ENCODE assay signal across 1 cellular context in the genomic region with DNA sequence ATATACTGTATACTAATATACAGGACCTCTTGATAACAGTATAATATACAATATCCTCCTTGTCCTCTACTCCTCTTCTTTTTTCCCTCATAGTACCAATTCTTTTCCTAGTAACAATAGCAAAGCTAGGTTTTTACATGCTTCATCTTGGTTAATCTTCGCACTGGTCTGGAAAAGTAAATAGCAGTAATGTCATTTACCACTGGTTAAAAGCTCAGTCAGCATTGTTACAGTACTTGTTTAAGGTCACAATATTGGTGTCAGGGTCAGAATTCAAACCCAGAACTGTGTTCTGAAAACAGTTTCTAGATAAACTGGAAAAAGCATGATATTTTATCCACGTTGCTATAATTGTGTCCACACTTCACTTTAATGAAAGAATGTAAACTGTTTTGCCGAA.
TF ChIP-seq lines count a peak whose summit lies in the region.

No MANE protein-coding gene starts in this region.

TF ChIP-seq in HepG2, 621 proteins besides CTCF, POLR2A, EP300 and RAD21 (continued from another document and continues in another):
- TF ChIP-seq ZNF816 (CRISPR knock-in tag; IDR thresholded peaks at IDR 0.05; ENCODE audit: borderline replicate concordance): no peak
- peak; percentile 79 for TF ChIP-seq FOXA3 (CRISPR knock-in tag; IDR thresholded peaks at IDR 0.05)
- no peak for TF ChIP-seq ZNF709 (CRISPR knock-in tag; IDR thresholded peaks at IDR 0.05)
- no peak for TF ChIP-seq ZNF570 (CRISPR knock-in tag; IDR thresholded peaks at IDR 0.05; ENCODE audit: borderline replicate concordance)
- no peak for TF ChIP-seq CHD2 (IDR thresholded peaks at IDR 0.05; ENCODE audit: low read depth, low read length)
- TF ChIP-seq ZNF292 (CRISPR knock-in tag; IDR thresholded peaks at IDR 0.05; ENCODE audit: borderline replicate concordance, low read depth): no peak
- TF ChIP-seq NR2F2 (IDR thresholded peaks at IDR 0.05; ENCODE audit: borderline replicate concordance, low read depth): 0 out of 2 replicates have a peak, but pooled peaks have one; percentile 47
- TF ChIP-seq, protein P1, sequence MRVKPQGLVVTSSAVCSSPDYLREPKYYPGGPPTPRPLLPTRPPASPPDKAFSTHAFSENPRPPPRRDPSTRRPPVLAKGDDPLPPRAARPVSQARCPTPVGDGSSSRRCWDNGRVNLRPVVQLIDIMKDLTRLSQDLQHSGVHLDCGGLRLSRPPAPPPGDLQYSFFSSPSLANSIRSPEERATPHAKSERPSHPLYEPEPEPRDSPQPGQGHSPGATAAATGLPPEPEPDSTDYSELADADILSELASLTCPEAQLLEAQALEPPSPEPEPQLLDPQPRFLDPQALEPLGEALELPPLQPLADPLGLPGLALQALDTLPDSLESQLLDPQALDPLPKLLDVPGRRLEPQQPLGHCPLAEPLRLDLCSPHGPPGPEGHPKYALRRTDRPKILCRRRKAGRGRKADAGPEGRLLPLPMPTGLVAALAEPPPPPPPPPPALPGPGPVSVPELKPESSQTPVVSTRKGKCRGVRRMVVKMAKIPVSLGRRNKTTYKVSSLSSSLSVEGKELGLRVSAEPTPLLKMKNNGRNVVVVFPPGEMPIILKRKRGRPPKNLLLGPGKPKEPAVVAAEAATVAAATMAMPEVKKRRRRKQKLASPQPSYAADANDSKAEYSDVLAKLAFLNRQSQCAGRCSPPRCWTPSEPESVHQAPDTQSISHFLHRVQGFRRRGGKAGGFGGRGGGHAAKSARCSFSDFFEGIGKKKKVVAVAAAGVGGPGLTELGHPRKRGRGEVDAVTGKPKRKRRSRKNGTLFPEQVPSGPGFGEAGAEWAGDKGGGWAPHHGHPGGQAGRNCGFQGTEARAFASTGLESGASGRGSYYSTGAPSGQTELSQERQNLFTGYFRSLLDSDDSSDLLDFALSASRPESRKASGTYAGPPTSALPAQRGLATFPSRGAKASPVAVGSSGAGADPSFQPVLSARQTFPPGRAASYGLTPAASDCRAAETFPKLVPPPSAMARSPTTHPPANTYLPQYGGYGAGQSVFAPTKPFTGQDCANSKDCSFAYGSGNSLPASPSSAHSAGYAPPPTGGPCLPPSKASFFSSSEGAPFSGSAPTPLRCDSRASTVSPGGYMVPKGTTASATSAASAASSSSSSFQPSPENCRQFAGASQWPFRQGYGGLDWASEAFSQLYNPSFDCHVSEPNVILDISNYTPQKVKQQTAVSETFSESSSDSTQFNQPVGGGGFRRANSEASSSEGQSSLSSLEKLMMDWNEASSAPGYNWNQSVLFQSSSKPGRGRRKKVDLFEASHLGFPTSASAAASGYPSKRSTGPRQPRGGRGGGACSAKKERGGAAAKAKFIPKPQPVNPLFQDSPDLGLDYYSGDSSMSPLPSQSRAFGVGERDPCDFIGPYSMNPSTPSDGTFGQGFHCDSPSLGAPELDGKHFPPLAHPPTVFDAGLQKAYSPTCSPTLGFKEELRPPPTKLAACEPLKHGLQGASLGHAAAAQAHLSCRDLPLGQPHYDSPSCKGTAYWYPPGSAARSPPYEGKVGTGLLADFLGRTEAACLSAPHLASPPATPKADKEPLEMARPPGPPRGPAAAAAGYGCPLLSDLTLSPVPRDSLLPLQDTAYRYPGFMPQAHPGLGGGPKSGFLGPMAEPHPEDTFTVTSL (CRISPR knock-in tag; IDR thresholded peaks at IDR 0.05; ENCODE audit: borderline replicate concordance): no peak
- TF ChIP-seq, protein P2, sequence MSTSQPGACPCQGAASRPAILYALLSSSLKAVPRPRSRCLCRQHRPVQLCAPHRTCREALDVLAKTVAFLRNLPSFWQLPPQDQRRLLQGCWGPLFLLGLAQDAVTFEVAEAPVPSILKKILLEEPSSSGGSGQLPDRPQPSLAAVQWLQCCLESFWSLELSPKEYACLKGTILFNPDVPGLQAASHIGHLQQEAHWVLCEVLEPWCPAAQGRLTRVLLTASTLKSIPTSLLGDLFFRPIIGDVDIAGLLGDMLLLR (CRISPR knock-in tag; IDR thresholded peaks at IDR 0.05): no peak
- no peak for TF ChIP-seq NRL (CRISPR knock-in tag; IDR thresholded peaks at IDR 0.05; ENCODE audit: borderline replicate concordance)
- TF ChIP-seq, protein P3, sequence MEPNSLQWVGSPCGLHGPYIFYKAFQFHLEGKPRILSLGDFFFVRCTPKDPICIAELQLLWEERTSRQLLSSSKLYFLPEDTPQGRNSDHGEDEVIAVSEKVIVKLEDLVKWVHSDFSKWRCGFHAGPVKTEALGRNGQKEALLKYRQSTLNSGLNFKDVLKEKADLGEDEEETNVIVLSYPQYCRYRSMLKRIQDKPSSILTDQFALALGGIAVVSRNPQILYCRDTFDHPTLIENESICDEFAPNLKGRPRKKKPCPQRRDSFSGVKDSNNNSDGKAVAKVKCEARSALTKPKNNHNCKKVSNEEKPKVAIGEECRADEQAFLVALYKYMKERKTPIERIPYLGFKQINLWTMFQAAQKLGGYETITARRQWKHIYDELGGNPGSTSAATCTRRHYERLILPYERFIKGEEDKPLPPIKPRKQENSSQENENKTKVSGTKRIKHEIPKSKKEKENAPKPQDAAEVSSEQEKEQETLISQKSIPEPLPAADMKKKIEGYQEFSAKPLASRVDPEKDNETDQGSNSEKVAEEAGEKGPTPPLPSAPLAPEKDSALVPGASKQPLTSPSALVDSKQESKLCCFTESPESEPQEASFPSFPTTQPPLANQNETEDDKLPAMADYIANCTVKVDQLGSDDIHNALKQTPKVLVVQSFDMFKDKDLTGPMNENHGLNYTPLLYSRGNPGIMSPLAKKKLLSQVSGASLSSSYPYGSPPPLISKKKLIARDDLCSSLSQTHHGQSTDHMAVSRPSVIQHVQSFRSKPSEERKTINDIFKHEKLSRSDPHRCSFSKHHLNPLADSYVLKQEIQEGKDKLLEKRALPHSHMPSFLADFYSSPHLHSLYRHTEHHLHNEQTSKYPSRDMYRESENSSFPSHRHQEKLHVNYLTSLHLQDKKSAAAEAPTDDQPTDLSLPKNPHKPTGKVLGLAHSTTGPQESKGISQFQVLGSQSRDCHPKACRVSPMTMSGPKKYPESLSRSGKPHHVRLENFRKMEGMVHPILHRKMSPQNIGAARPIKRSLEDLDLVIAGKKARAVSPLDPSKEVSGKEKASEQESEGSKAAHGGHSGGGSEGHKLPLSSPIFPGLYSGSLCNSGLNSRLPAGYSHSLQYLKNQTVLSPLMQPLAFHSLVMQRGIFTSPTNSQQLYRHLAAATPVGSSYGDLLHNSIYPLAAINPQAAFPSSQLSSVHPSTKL (CRISPR knock-in tag; IDR thresholded peaks at IDR 0.05): peak; percentile 39; the same call in 1 of the 2 replicates
- no peak for TF ChIP-seq MIER2 (CRISPR knock-in tag; IDR thresholded peaks at IDR 0.05)
- TF ChIP-seq, protein P4, sequence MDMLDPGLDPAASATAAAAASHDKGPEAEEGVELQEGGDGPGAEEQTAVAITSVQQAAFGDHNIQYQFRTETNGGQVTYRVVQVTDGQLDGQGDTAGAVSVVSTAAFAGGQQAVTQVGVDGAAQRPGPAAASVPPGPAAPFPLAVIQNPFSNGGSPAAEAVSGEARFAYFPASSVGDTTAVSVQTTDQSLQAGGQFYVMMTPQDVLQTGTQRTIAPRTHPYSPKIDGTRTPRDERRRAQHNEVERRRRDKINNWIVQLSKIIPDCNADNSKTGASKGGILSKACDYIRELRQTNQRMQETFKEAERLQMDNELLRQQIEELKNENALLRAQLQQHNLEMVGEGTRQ (IDR thresholded peaks at IDR 0.05; ENCODE audit: low read depth, low read length): no peak
- TF ChIP-seq, protein P4 (CRISPR knock-in tag; IDR thresholded peaks at IDR 0.05; ENCODE audit: borderline replicate concordance): no peak
- TF ChIP-seq, protein P5, sequence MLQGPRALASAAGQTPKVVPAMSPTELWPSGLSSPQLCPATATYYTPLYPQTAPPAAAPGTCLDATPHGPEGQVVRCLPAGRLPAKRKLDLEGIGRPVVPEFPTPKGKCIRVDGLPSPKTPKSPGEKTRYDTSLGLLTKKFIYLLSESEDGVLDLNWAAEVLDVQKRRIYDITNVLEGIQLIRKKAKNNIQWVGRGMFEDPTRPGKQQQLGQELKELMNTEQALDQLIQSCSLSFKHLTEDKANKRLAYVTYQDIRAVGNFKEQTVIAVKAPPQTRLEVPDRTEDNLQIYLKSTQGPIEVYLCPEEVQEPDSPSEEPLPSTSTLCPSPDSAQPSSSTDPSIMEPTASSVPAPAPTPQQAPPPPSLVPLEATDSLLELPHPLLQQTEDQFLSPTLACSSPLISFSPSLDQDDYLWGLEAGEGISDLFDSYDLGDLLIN (CRISPR knock-in tag; IDR thresholded peaks at IDR 0.05; ENCODE audit: borderline replicate concordance): no peak
- 0 out of 2 replicates have a peak, but pooled peaks have one; percentile 20 for TF ChIP-seq POGZ (CRISPR knock-in tag; IDR thresholded peaks at IDR 0.05)
- TF ChIP-seq, protein P6, sequence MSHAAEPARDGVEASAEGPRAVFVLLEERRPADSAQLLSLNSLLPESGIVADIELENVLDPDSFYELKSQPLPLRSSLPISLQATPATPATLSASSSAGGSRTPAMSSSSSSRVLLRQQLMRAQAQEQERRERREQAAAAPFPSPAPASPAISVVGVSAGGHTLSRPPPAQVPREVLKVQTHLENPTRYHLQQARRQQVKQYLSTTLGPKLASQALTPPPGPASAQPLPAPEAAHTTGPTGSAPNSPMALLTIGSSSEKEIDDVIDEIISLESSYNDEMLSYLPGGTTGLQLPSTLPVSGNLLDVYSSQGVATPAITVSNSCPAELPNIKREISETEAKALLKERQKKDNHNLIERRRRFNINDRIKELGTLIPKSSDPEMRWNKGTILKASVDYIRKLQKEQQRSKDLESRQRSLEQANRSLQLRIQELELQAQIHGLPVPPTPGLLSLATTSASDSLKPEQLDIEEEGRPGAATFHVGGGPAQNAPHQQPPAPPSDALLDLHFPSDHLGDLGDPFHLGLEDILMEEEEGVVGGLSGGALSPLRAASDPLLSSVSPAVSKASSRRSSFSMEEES (CRISPR knock-in tag; IDR thresholded peaks at IDR 0.05): no peak
- TF ChIP-seq SOX5 (CRISPR knock-in tag; IDR thresholded peaks at IDR 0.05; ENCODE audit: borderline replicate concordance): peak; percentile 81; the same call in 1 of the 2 replicates
- TF ChIP-seq, protein P7, sequence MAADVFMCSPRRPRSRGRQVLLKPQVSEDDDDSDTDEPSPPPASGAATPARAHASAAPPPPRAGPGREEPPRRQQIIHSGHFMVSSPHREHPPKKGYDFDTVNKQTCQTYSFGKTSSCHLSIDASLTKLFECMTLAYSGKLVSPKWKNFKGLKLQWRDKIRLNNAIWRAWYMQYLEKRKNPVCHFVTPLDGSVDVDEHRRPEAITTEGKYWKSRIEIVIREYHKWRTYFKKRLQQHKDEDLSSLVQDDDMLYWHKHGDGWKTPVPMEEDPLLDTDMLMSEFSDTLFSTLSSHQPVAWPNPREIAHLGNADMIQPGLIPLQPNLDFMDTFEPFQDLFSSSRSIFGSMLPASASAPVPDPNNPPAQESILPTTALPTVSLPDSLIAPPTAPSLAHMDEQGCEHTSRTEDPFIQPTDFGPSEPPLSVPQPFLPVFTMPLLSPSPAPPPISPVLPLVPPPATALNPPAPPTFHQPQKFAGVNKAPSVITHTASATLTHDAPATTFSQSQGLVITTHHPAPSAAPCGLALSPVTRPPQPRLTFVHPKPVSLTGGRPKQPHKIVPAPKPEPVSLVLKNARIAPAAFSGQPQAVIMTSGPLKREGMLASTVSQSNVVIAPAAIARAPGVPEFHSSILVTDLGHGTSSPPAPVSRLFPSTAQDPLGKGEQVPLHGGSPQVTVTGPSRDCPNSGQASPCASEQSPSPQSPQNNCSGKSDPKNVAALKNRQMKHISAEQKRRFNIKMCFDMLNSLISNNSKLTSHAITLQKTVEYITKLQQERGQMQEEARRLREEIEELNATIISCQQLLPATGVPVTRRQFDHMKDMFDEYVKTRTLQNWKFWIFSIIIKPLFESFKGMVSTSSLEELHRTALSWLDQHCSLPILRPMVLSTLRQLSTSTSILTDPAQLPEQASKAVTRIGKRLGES (CRISPR knock-in tag; IDR thresholded peaks at IDR 0.05; ENCODE audit: borderline replicate concordance): no peak
- TF ChIP-seq, protein P8, sequence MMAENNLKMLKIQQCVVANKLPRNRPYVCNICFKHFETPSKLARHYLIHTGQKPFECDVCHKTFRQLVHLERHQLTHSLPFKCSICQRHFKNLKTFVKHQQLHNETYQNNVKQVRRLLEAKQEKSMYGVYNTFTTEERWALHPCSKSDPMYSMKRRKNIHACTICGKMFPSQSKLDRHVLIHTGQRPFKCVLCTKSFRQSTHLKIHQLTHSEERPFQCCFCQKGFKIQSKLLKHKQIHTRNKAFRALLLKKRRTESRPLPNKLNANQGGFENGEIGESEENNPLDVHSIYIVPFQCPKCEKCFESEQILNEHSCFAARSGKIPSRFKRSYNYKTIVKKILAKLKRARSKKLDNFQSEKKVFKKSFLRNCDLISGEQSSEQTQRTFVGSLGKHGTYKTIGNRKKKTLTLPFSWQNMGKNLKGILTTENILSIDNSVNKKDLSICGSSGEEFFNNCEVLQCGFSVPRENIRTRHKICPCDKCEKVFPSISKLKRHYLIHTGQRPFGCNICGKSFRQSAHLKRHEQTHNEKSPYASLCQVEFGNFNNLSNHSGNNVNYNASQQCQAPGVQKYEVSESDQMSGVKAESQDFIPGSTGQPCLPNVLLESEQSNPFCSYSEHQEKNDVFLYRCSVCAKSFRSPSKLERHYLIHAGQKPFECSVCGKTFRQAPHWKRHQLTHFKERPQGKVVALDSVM (CRISPR knock-in tag; IDR thresholded peaks at IDR 0.05): no peak
- TF ChIP-seq POLR2AphosphoS5 (IDR thresholded peaks at IDR 0.05; ENCODE audit: low read depth, low read length): no peak
- no peak; the same call in 1 of the 2 replicates for TF ChIP-seq SOX13 (IDR thresholded peaks at IDR 0.05)
- peak in 1 of 2 experiments; percentile 89; a peak in 2 of 4 replicates for TF ChIP-seq SOX13 (CRISPR knock-in tag; conservative IDR thresholded peaks at IDR 0.05 in 1 of 2, IDR thresholded peaks at IDR 0.05 in 1 of 2)
- no peak for TF ChIP-seq ZSCAN20 (CRISPR knock-in tag; IDR thresholded peaks at IDR 0.05; ENCODE audit: borderline replicate concordance)
- TF ChIP-seq, protein P9, sequence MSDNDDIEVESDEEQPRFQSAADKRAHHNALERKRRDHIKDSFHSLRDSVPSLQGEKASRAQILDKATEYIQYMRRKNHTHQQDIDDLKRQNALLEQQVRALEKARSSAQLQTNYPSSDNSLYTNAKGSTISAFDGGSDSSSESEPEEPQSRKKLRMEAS (IDR thresholded peaks at IDR 0.05): no peak
- 0 out of 2 replicates have a peak, but pooled peaks have one; percentile 41 for TF ChIP-seq ISL2 (CRISPR knock-in tag; IDR thresholded peaks at IDR 0.05)
- TF ChIP-seq NR2F1 (CRISPR knock-in tag; IDR thresholded peaks at IDR 0.05): peak in 1 of 2 experiments; percentile 49; a peak in 1 of 4 replicates
